In the genomic region with DNA sequence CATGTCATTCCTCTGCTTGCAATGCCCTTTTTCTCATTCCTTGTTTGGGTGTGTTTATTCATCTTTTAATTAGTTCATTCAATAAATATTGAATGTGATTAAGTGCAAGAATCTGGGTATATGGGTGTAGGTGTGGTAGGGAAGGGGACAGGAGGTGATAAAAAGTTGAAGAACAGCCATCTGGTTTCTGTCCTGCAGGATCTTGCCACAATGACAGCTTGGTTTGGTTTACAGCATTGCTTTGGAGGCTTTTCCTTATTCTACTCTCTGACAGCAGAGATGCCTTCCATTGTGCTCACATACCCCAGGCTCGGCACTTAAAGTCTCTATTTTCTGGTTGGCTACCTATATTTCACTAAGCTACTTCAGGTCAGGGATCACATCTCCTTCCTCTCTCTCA, we compare ENCODE assay signal across 1 cellular context.
TF ChIP-seq lines count a peak whose summit lies in the region.

No MANE protein-coding gene starts in this region.

TF ChIP-seq in IMR-90, 13 proteins besides CTCF, POLR2A, EP300 and RAD21:
- TF ChIP-seq RCOR1 (IDR thresholded peaks at IDR 0.05; ENCODE audit: insufficient replicate concordance, low read length) (no peak), MAFK (IDR thresholded peaks at IDR 0.05; ENCODE audit: low read depth, low read length) (no peak), MXI1 (IDR thresholded peaks at IDR 0.05; ENCODE audit: borderline replicate concordance, low read depth, low read length) (no peak), BHLHE40 (IDR thresholded peaks at IDR 0.05; ENCODE audit: low read depth, low read length) (no peak)
